ENCODE assay signal across 13 cellular contexts in genomic region chr13:75308222-75308621, GRCh38.
DNase-seq lines count a peak whose midpoint lies in the region; ATAC-seq and TF ChIP-seq lines count a peak whose summit lies in the region.
"Had no signal": no experiment of that assay in that cellular context is flagged by ENCODE, and none has a peak within 500 bp of the region (broad histone marks: within the 10 kb centered on the region; RNA-seq: fewer than 3 reads in every experiment).

No MANE protein-coding gene starts in this region.

- H3K36me3 ChIP-seq in OCI-LY3 (replicated peaks; ENCODE audit: low read depth, low read length): peaks cover 32% of the 10 kb centered on the region

- no peaks in the 10 kb centered on the region for H3K9me3 ChIP-seq in OCI-LY3 (ENCODE audit: insufficient read depth, low read length)

- peaks cover 32% of the 10 kb centered on the region for H3K79me2 ChIP-seq in OCI-LY3 (ENCODE audit: low read length)

- no peaks in the 10 kb centered on the region for H3K27me3 Mint-ChIP-seq in activated CD4-positive, alpha-beta T cell treated with anti-CD3 and anti-CD28 coated beads, Interleukin-2, amount 10 ng/mL, durations not matched to agents 24 days and 14 days

- H3K9me3 Mint-ChIP-seq in activated CD4-positive, alpha-beta T cell treated with anti-CD3 and anti-CD28 coated beads, Interleukin-2, amount 10 ng/mL, durations not matched to agents 24 days and 14 days: peaks cover 2% of the 10 kb centered on the region
- H3K9me3 Mint-ChIP-seq: H9 had no signal

- H3K4me2 ChIP-seq in OCI-LY3 (ENCODE audit: low read length): peak overlapping the region; percentile 66

- H3K4me1 ChIP-seq in OCI-LY3 (ENCODE audit: low read length): peaks cover 62% of the 10 kb centered on the region

- peak overlapping the region; percentile 82 for H3K27ac ChIP-seq in OCI-LY3 (ENCODE audit: low read length)
- H3K27ac ChIP-seq: skin epidermis had no signal

- no peaks in the 10 kb centered on the region for H4K20me1 ChIP-seq in OCI-LY3 (ENCODE audit: insufficient read depth, low read length)

- peaks cover 71% of the 10 kb centered on the region for H3K36me3 Mint-ChIP-seq in activated CD4-positive, alpha-beta T cell treated with anti-CD3 and anti-CD28 coated beads, Interleukin-2, amount 10 ng/mL, durations not matched to agents 24 days and 14 days (ENCODE audit: low read depth)

- DNase-seq in activated CD4-positive, alpha-beta T cell treated with anti-CD3 and anti-CD28 coated beads, Interleukin-2, amount 10 ng/mL, durations not matched to agents 24 days and 14 days: no peak
- no peak for DNase-seq in activated CD4-positive, alpha-beta T cell treated with anti-CD3 and anti-CD28 coated beads for 4 hours
- DNase-seq in stimulated activated CD8-positive, alpha-beta memory T cell treated with anti-CD3 and anti-CD28 coated beads, Interleukin-7, amount 100 ng/mL, for 48 hours (ENCODE audit: extremely low read depth in 1 of 2, low read depth in 1 of 2): peak; percentile 20 to 31
- no peak for DNase-seq in HCEC 1CT
- DNase-seq: H9; NCI-H1105 treated with DMSO at 0.1 percent for 48 hours; NK-92 treated with Interleukin-12 subunit alpha and Interleukin-12 subunit beta, amount 100 ng/mL, for 24 hours had no signal

- peak overlapping the region; percentile 70 for H3K4me3 ChIP-seq in OCI-LY3 (ENCODE audit: low read length)
- H3K4me3 ChIP-seq: lung, skin epidermis had no signal

- ATAC-seq in HG02571 (IDR thresholded peaks at IDR 0.05; ENCODE audit: unreplicated experiment): peak; percentile 53
- no peak for ATAC-seq in HG03135 (IDR thresholded peaks at IDR 0.05; ENCODE audit: unreplicated experiment)
- no peak for ATAC-seq in esophagus mucosa

- peaks cover 47% of the 10 kb centered on the region for H3K4me1 Mint-ChIP-seq in activated CD4-positive, alpha-beta T cell treated with anti-CD3 and anti-CD28 coated beads, Interleukin-2, amount 10 ng/mL, durations not matched to agents 24 days and 14 days

- TF ChIP-seq CTCF in OCI-LY3 (IDR thresholded peaks at IDR 0.05; ENCODE audit: low read depth, low read length): no peak

- H3K27ac Mint-ChIP-seq in activated CD4-positive, alpha-beta T cell treated with anti-CD3 and anti-CD28 coated beads, Interleukin-2, amount 10 ng/mL, durations not matched to agents 24 days and 14 days: peak overlapping the region; percentile 46

- intact Hi-C loops in activated CD4-positive, alpha-beta T cell treated with anti-CD3 and anti-CD28 coated beads, Interleukin-2, amount 10 ng/mL, durations not matched to agents 24 days and 14 days (cut with micrococcal nuclease): loop anchor here (1.0 kb wide), 2 partner anchors 10 to 18 kb away; no protein-coding TSS in a partner anchor

- no peak overlapping the region for H2AFZ ChIP-seq in OCI-LY3 (ENCODE audit: low read depth, low read length)

- no peaks in the 10 kb centered on the region for H3K27me3 ChIP-seq in OCI-LY3 (ENCODE audit: low read depth, low read length)

- H3K9ac ChIP-seq in OCI-LY3 (ENCODE audit: low read length): peak overlapping the region; percentile 62

- peak overlapping the region; percentile 4 for H3K4me3 Mint-ChIP-seq in activated CD4-positive, alpha-beta T cell treated with anti-CD3 and anti-CD28 coated beads, Interleukin-2, amount 10 ng/mL, durations not matched to agents 24 days and 14 days
- H3K4me3 Mint-ChIP-seq: H9 had no signal

Comparison
In these comparisons a context has a peak if more than half of its experiments do, and no peak if none do; other contexts are left out.
1. DNase-seq: peak in stimulated activated CD8-positive, alpha-beta memory T cell treated with anti-CD3 and anti-CD28 coated beads, Interleukin-7, amount 100 ng/mL, for 48 hours (2 of 2); none in activated CD4-positive, alpha-beta T cell treated with anti-CD3 and anti-CD28 coated beads, Interleukin-2, amount 10 ng/mL, durations not matched to agents 24 days and 14 days (single experiment), activated CD4-positive, alpha-beta T cell treated with anti-CD3 and anti-CD28 coated beads for 4 hours (0 of 2) and HCEC 1CT (single experiment).